Comparison of ENCODE assay signal across 8 cellular contexts in genomic region chr1:2413495-2414296, GRCh38. TPM values are rescaled to one million over a fixed set of nuclear protein-coding genes. Genes with fewer than 3 reads are reported as not detected.
DNase-seq lines count a peak whose midpoint lies in the region; ATAC-seq, FAIRE-seq and TF ChIP-seq lines count a peak whose summit lies in the region.

No MANE protein-coding gene starts in this region.

- H3K27ac ChIP-seq in PC-3 (ENCODE audit: low read length) = peak overlapping the region; percentile 71
- H3K27ac ChIP-seq in naive thymus-derived CD4-positive, alpha-beta T cell (ENCODE audit: low read depth, low read length) = peak overlapping the region; percentile 95

- peaks cover 45% of the 10 kb centered on the region for H3K4me1 ChIP-seq in PC-3 (ENCODE audit: insufficient read depth, low read length)
- H3K4me1 ChIP-seq in naive thymus-derived CD4-positive, alpha-beta T cell (ENCODE audit: control insufficient read depth in 2 of 2, insufficient read depth in 2 of 2, low read length in 2 of 2) = peaks cover 37 to 45% of the 10 kb centered on the region in 2 donors

- H4K20me1 ChIP-seq in PC-3 (ENCODE audit: low read length) = no peaks in the 10 kb centered on the region

- H3K27me3 Mint-ChIP-seq in central memory CD8-positive, alpha-beta T cell = no peaks in the 10 kb centered on the region
- no peaks in the 10 kb centered on the region for H3K27me3 Mint-ChIP-seq in naive thymus-derived CD4-positive, alpha-beta T cell

- no peak for FAIRE-seq in frontal cortex (lab: Jason Lieb, UNC)

- peak overlapping the region; percentile 64 for H2AFZ ChIP-seq in PC-3 (ENCODE audit: low read length)

- H3K4me3 ChIP-seq in PC-3 (ENCODE audit: low read length) = peak overlapping the region; percentile 84
- peak overlapping the region; percentile 71 for H3K4me3 ChIP-seq in naive thymus-derived CD4-positive, alpha-beta T cell (ENCODE audit: low read length)

- H3K27me3 ChIP-seq in PC-3 (ENCODE audit: low read length) = no peaks in the 10 kb centered on the region
- H3K27me3 ChIP-seq in naive thymus-derived CD4-positive, alpha-beta T cell (ENCODE audit: control insufficient read depth in 2 of 2, insufficient read depth in 2 of 2, low read length in 2 of 2) = no peaks in the 10 kb centered on the region

- H3K9me2 ChIP-seq in PC-3 (replicated peaks; ENCODE audit: low read length) = no peaks in the 10 kb centered on the region

- peaks cover 26% of the 10 kb centered on the region for H3K79me2 ChIP-seq in PC-3 (ENCODE audit: low read length)

- peak overlapping the region; percentile 96 for H3K9ac ChIP-seq in PC-3 (ENCODE audit: low read length)

- H3K4me2 ChIP-seq in PC-3 (ENCODE audit: low read length) = peak overlapping the region; percentile 97

- BruUV-seq in PC-3 (replicated peaks; lab: Mats Ljungman, UMichigan) = TSS peak; percentile 26

- peak overlapping the region; percentile 80 for H3K4me3 Mint-ChIP-seq in central memory CD8-positive, alpha-beta T cell
- H3K4me3 Mint-ChIP-seq in naive thymus-derived CD4-positive, alpha-beta T cell = peak overlapping the region; percentile 80 to 90 (median 85)

- no peaks in the 10 kb centered on the region for H3K36me3 ChIP-seq in PC-3 (ENCODE audit: low read depth, low read length)
- peaks cover 0 to 7% (median 0%) of the 10 kb centered on the region in 3 experiments for H3K36me3 ChIP-seq in naive thymus-derived CD4-positive, alpha-beta T cell (ENCODE audit: control insufficient read depth in 2 of 3, insufficient read depth in 3 of 3, low read length in 3 of 3)

- peaks cover 36% of the 10 kb centered on the region for H3K4me1 Mint-ChIP-seq in central memory CD8-positive, alpha-beta T cell
- peaks cover 29 to 45% (median 35%) of the 10 kb centered on the region in 7 donors for H3K4me1 Mint-ChIP-seq in naive thymus-derived CD4-positive, alpha-beta T cell

- POLR2A ChIA-PET in PC-3 (lab: Charles Lee; ENCODE audit: unreplicated experiment) = interaction anchor here (0.6 kb wide), 1 partner anchor 143 kb away, joined by 3 read pairs; the partner anchor contains the start of gene TNFRSF14
- POLR2A ChIA-PET in naive thymus-derived CD4-positive, alpha-beta T cell (lab: Charles Lee) = interaction anchor here (0.7 to 5.0 kb wide), 11 partner anchors 22 to 215 kb away, joined by 3 to 68 read pairs (median 6); partner anchors contain the start of genes MORN1, PANK4 and RER1

- H3F3A ChIP-seq in PC-3 (ENCODE audit: low read length, unreplicated experiment) = no peaks in the 10 kb centered on the region

- intact Hi-C loops in PC-3 (cut with micrococcal nuclease) = loop anchor here (1.0 to 10.0 kb wide), 5 partner anchors 38 to 1009 kb away; partner anchors contain the start of gene PRXL2B
- intact Hi-C loops in naive thymus-derived CD4-positive, alpha-beta T cell (cut with micrococcal nuclease) = loop anchor here (1.0 to 10.0 kb wide), 5 partner anchors 135 to 621 kb away; partner anchors contain the start of gene PRXL2B (in 1 of the 2)

- H3K36me3 Mint-ChIP-seq in central memory CD8-positive, alpha-beta T cell (ENCODE audit: insufficient read depth) = peaks cover 12% of the 10 kb centered on the region
- peaks cover 0 to 2% (median 0%) of the 10 kb centered on the region in 5 donors for H3K36me3 Mint-ChIP-seq in naive thymus-derived CD4-positive, alpha-beta T cell

- CTCF ChIA-PET in PC-3 (lab: Charles Lee) = interaction anchor here (0.6 to 1.0 kb wide), 6 partner anchors 22 to 407 kb away, joined by 3 to 15 read pairs (median 4); partner anchors contain the start of genes MORN1, PANK4 and RER1
- CTCF ChIA-PET in naive thymus-derived CD4-positive, alpha-beta T cell (lab: Charles Lee) = interaction anchor here (0.5 to 2.8 kb wide), 9 partner anchors 110 to 508 kb away, joined by 3 to 32 read pairs (median 3); partner anchors contain the start of gene TNFRSF14

- ATAC-seq in GM21526 (IDR thresholded peaks at IDR 0.05; ENCODE audit: low FRiP score, unreplicated experiment) = peak; percentile 0
- peak; percentile 5 for ATAC-seq in PC-3
- no peak for ATAC-seq in central memory CD8-positive, alpha-beta T cell (replicated peaks; ENCODE audit: extremely low read depth, poor library complexity, severe bottlenecking)
- ATAC-seq in naive thymus-derived CD4-positive, alpha-beta T cell = no peak
- no peak for ATAC-seq in HG03280 (IDR thresholded peaks at IDR 0.05; ENCODE audit: unreplicated experiment)

- TF ChIP-seq CTCF in PC-3 (conservative IDR thresholded peaks at IDR 0.05; ENCODE audit: low read depth, low read length) = no peak

- no peaks in the 10 kb centered on the region for H3K9me3 ChIP-seq in PC-3 (ENCODE audit: low read length)
- H3K9me3 ChIP-seq in naive thymus-derived CD4-positive, alpha-beta T cell (ENCODE audit: control insufficient read depth in 2 of 3, low read length in 3 of 3) = no peaks in the 10 kb centered on the region

- H3K9me3 Mint-ChIP-seq in central memory CD8-positive, alpha-beta T cell = no peaks in the 10 kb centered on the region
- H3K9me3 Mint-ChIP-seq in naive thymus-derived CD4-positive, alpha-beta T cell = no peaks in the 10 kb centered on the region

- peak; percentile 27 for DNase-seq in PC-3
- DNase-seq in central memory CD8-positive, alpha-beta T cell (ENCODE audit: low spot score in 2 of 2) = no peak
- DNase-seq in naive thymus-derived CD4-positive, alpha-beta T cell = peak in 6 of 9 donors; percentile 7 to 37 (median 24)
- DNase-seq in NCI-H510A (lab: John Stamatoyannopoulos, UW) = no peak
- DNase-seq in frontal cortex (ENCODE audit: low spot score in 2 of 2) = no peak
- DNase-seq in CD1c-positive myeloid dendritic cell (ENCODE audit: extremely low spot score) = no peak

- H3K27ac Mint-ChIP-seq in central memory CD8-positive, alpha-beta T cell (ENCODE audit: low read depth) = peak overlapping the region; percentile 93
- peak overlapping the region; percentile 80 to 96 (median 93) for H3K27ac Mint-ChIP-seq in naive thymus-derived CD4-positive, alpha-beta T cell

RNA-seq across cellular contexts. Expression of gene PEX10, which starts 1.3 kb away (rescaled TPM):
- total RNA-seq in PC-3 (2014; rRNA removed) (97.8 and 100 TPM in 2 replicates), frontal cortex (20.0 TPM)
- 10 to 100 TPM in 4 of 5 experiments, 1 to 10 TPM in 1; 8.7 to 14.9 (median 12.3) TPM for total RNA-seq in naive thymus-derived CD4-positive, alpha-beta T cell
- polyA plus RNA-seq in naive thymus-derived CD4-positive, alpha-beta T cell = 10 to 100 TPM in 1 of 2 donors, 1 to 10 TPM in 1; 9.1 to 10.4 TPM

RNA-seq across cellular contexts. Expression of gene RER1, which starts 22.1 kb away (rescaled TPM):
- 160 TPM in 2 replicates for total RNA-seq in PC-3 (2014; rRNA removed)
- 100 to 1,000 TPM in 3 of 5 experiments, 10 to 100 TPM in 2; 71.0 to 150 (median 136) TPM for total RNA-seq in naive thymus-derived CD4-positive, alpha-beta T cell
- 100 to 1,000 TPM; 110 to 116 TPM for polyA plus RNA-seq in naive thymus-derived CD4-positive, alpha-beta T cell
- total RNA-seq in frontal cortex = 29.8 TPM

RNA-seq across cellular contexts. Expression of gene MORN1, which starts 22.3 kb away (rescaled TPM):
- 11.2 and 30.5 TPM in 2 replicates for total RNA-seq in PC-3 (2014; rRNA removed)
- 10 to 100 TPM in 3 of 5 experiments, 1 to 10 TPM in 2; 8.5 to 16.4 (median 11.2) TPM for total RNA-seq in naive thymus-derived CD4-positive, alpha-beta T cell
- 1 to 10 TPM; 5.0 to 5.3 TPM for polyA plus RNA-seq in naive thymus-derived CD4-positive, alpha-beta T cell
- 11.0 TPM for total RNA-seq in frontal cortex

Comparison
In these comparisons a context has a peak if more than half of its experiments do, and no peak if none do; other contexts are left out.
1. ATAC-seq: peak in GM21526 (single experiment) and PC-3 (single experiment); none in central memory CD8-positive, alpha-beta T cell (single experiment), naive thymus-derived CD4-positive, alpha-beta T cell (single experiment) and HG03280 (single experiment).
2. DNase-seq: peak in PC-3 (single experiment) and naive thymus-derived CD4-positive, alpha-beta T cell (6 of 9); none in central memory CD8-positive, alpha-beta T cell (0 of 2), NCI-H510A (single experiment), frontal cortex (0 of 2) and CD1c-positive myeloid dendritic cell (single experiment).